ENCODE assay signal across 29 cellular contexts in genomic region chr15:89559865-89560264, GRCh38. TPM values are rescaled to one million over a fixed set of nuclear protein-coding genes. Genes with fewer than 3 reads are reported as not detected.
"Had no signal": no experiment of that assay in that cellular context is flagged by ENCODE, and none has a peak within 500 bp of the region (broad histone marks: within the 10 kb centered on the region; RNA-seq: fewer than 3 reads in every experiment).

No MANE protein-coding gene starts in this region.

- H3K36me3 ChIP-seq: ovary, spleen, suprapubic skin, tibial artery, transverse colon, upper lobe of right lung, uterus had no signal

- H2AFZ ChIP-seq: parathyroid adenoma had no signal

- H3K4me1 ChIP-seq: parathyroid adenoma, psoas muscle, spleen, suprapubic skin, testis, tibial artery, transverse colon, upper lobe of right lung, uterus had no signal

- DNase-seq: naive thymus-derived CD8-positive, alpha-beta T cell; nephron progenitor cell; occipital lobe; ovary; posterior cingulate gyrus; psoas muscle; right cardiac atrium; spleen; stimulated activated CD4-positive, alpha-beta T cell treated with anti-CD3 and anti-CD28 coated beads, Interleukin-12 subunit alpha, Interleukin-12 subunit beta, amount 100 ng/mL, for 4 hours; stimulated activated CD4-positive, alpha-beta T cell treated with anti-CD3 and anti-CD28 coated beads, Interleukin-1b, Interleukin-23, amount 100 ng/mL, for 48 hours; stimulated activated CD4-positive, alpha-beta T cell treated with anti-CD3 and anti-CD28 coated beads, Interleukin-4, amount 100 ng/mL, for 1 hour; stimulated activated CD4-positive, alpha-beta T cell treated with anti-CD3 and anti-CD28 coated beads, Interleukin-4, amount 100 ng/mL, for 4 hours; stimulated activated CD8-positive, alpha-beta memory T cell treated with anti-CD3 and anti-CD28 coated beads, Interleukin-4, amount 100 ng/mL, for 48 hours; stimulated activated naive CD4-positive, alpha-beta T cell; stimulated activated naive CD8-positive, alpha-beta T cell treated with anti-CD3 and anti-CD28 coated beads, Interleukin-15, amount 100 ng/mL, for 72 hours; stimulated activated naive CD8-positive, alpha-beta T cell treated with anti-CD3 and anti-CD28 coated beads, Interleukin-15, Interleukin-2, amounts not matched to agents 100 U/mL and 50 U/mL, for 24 hours; substantia nigra; testis; tibial artery; transverse colon; upper lobe of right lung; uterus had no signal

- H3K27ac ChIP-seq: ovary, parathyroid adenoma, psoas muscle, skin epidermis, spleen, suprapubic skin, testis, tibial artery, transverse colon, upper lobe of right lung, uterus had no signal

- H3K4me2 ChIP-seq: smooth muscle cell had no signal

- H3K4me3 ChIP-seq: ovary, psoas muscle, skin epidermis, smooth muscle cell, spleen, suprapubic skin, testis, tibial artery, transverse colon, upper lobe of right lung, uterus had no signal

- H3K27me3 ChIP-seq: ovary, testis, uterus had no signal

- H3K9me3 ChIP-seq: ovary, psoas muscle, spleen, suprapubic skin, testis, tibial artery, transverse colon, upper lobe of right lung, uterus had no signal

- H3K9ac ChIP-seq: parathyroid adenoma had no signal

- ATAC-seq: naive thymus-derived CD8-positive, alpha-beta T cell; natural killer cell treated with Interleukin-12 subunit alpha and Interleukin-12 subunit beta and Interleukin-15 and Interleukin-18, amount 100 ng/mL, for 72 hours; psoas muscle; right cardiac atrium; sciatic nerve; stimulated activated memory B cell treated with anti-CD40 and anti-IgM and Interleukin-4, amounts not matched to agents 10 μg/mL and 1 μg/mL and 100 μg/mL, for 72 hours; stimulated activated naive CD8-positive, alpha-beta T cell treated with anti-CD3 and anti-CD28 coated beads, Interleukin-15, amount 100 ng/mL, for 72 hours; stimulated activated naive CD8-positive, alpha-beta T cell treated with anti-CD3 and anti-CD28 coated beads, Interleukin-15, Interleukin-2, amounts not matched to agents 100 U/mL and 50 U/mL, for 24 hours; upper lobe of right lung had no signal

- H3K79me2 ChIP-seq: parathyroid adenoma had no signal

RNA-seq across cellular contexts. Expression of gene TICRR, which starts 15.4 kb away (rescaled TPM):
- polyA plus RNA-seq: naive thymus-derived CD8-positive, alpha-beta T cell had no signal
